Comparison of ENCODE assay signal across 1 cellular context in the genomic region with DNA sequence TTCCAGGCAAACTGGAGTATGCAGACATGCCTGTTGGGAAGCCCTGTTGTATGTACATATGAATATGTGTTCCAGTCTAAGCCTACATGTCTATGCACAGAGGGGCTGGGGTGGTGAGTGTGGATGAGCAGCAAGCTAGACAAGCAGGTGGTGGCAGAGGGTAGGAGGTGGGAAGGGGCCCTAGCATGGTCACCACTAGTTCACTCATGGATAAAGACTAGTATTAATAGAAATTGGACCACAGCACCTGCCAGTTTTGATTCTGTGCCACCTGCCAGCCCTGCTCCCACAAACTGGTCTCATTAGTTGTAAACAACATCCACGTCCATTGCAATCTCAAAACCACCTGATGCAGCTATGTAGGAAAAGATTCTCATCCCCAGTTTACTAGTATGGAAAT.
TF ChIP-seq lines count a peak whose summit lies in the region.

No MANE protein-coding gene starts in this region.

TF ChIP-seq in IMR-90, 13 proteins besides CTCF, POLR2A, EP300 and RAD21:
- no peak for TF ChIP-seq CEBPB (IDR thresholded peaks at IDR 0.05; ENCODE audit: low read depth, low read length)
- TF ChIP-seq RCOR1 (IDR thresholded peaks at IDR 0.05; ENCODE audit: insufficient replicate concordance, low read length): no peak
- no peak for TF ChIP-seq CHD1 (IDR thresholded peaks at IDR 0.05; ENCODE audit: low read depth, low read length)
- TF ChIP-seq MAFK (IDR thresholded peaks at IDR 0.05; ENCODE audit: low read depth, low read length): no peak
- no peak for TF ChIP-seq MAZ (IDR thresholded peaks at IDR 0.05; ENCODE audit: borderline replicate concordance, low read depth, low read length)
- TF ChIP-seq, protein P1, sequence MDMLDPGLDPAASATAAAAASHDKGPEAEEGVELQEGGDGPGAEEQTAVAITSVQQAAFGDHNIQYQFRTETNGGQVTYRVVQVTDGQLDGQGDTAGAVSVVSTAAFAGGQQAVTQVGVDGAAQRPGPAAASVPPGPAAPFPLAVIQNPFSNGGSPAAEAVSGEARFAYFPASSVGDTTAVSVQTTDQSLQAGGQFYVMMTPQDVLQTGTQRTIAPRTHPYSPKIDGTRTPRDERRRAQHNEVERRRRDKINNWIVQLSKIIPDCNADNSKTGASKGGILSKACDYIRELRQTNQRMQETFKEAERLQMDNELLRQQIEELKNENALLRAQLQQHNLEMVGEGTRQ (IDR thresholded peaks at IDR 0.05; ENCODE audit: low read depth, low read length): no peak
- TF ChIP-seq SMC3 (IDR thresholded peaks at IDR 0.05; ENCODE audit: low read depth, low read length): no peak
- TF ChIP-seq NFE2L2 (IDR thresholded peaks at IDR 0.05; ENCODE audit: low read depth, low read length): no peak
- TF ChIP-seq, protein P2, sequence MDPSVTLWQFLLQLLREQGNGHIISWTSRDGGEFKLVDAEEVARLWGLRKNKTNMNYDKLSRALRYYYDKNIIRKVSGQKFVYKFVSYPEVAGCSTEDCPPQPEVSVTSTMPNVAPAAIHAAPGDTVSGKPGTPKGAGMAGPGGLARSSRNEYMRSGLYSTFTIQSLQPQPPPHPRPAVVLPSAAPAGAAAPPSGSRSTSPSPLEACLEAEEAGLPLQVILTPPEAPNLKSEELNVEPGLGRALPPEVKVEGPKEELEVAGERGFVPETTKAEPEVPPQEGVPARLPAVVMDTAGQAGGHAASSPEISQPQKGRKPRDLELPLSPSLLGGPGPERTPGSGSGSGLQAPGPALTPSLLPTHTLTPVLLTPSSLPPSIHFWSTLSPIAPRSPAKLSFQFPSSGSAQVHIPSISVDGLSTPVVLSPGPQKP (IDR thresholded peaks at IDR 0.05; ENCODE audit: borderline replicate concordance, low read depth, low read length): no peak
TF ChIP-seq in IMR-90: peak in this region for 0.
